1 cellular context compared by ENCODE assay signal in the genomic region with DNA sequence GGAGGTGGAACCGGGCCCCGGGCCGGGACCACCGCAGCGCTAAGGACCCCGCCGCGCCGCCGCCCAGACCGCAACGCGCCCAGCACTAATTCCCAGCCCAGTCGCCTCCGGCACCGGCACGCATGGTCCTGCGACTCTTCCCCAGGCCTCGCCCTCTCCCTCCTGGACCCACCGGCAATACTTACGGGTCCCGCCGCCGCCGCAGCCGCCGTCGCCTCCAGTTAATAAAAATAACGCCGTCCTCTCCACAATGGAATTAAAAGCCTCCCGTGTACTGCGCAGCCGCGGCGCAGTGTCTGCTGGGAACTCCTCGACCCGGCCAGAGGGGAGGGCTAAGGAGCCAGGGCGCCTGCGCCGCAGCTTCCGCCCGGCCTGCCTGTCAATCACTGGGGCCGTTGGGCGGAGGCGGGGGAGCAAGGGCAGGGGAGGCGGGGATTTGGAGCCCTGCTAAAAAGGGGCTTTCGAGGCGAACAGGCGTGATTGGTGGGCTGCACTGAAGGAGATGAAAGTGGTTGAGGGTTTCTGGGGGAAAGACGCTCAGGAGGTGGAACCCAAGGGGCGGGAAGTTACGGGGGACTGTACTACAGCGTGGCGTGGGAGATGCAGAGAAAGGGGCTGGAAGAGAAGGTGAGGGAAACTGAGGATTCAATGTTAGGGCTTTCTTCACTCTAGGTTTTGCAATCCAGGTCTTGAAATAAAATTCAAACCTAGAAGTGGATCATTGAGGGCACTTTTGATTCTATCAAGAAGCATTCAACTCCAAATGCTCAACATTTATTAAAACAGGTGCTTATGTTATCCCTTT.
A peak's percentile ranks its signal among the peaks of the same experiment; 100 is the strongest.
TF ChIP-seq lines count a peak whose summit lies in the region.

A gene with protein sequence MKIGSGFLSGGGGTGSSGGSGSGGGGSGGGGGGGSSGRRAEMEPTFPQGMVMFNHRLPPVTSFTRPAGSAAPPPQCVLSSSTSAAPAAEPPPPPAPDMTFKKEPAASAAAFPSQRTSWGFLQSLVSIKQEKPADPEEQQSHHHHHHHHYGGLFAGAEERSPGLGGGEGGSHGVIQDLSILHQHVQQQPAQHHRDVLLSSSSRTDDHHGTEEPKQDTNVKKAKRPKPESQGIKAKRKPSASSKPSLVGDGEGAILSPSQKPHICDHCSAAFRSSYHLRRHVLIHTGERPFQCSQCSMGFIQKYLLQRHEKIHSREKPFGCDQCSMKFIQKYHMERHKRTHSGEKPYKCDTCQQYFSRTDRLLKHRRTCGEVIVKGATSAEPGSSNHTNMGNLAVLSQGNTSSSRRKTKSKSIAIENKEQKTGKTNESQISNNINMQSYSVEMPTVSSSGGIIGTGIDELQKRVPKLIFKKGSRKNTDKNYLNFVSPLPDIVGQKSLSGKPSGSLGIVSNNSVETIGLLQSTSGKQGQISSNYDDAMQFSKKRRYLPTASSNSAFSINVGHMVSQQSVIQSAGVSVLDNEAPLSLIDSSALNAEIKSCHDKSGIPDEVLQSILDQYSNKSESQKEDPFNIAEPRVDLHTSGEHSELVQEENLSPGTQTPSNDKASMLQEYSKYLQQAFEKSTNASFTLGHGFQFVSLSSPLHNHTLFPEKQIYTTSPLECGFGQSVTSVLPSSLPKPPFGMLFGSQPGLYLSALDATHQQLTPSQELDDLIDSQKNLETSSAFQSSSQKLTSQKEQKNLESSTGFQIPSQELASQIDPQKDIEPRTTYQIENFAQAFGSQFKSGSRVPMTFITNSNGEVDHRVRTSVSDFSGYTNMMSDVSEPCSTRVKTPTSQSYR (minus strand): TSS at position 276 of the 805 bp plus-strand sequence. CDS start 331 bp downstream, outside the sequence.

TF ChIP-seq in HepG2, 621 proteins besides CTCF, POLR2A, EP300 and RAD21 (continued from another document and continues in another):
- TF ChIP-seq, protein P1, sequence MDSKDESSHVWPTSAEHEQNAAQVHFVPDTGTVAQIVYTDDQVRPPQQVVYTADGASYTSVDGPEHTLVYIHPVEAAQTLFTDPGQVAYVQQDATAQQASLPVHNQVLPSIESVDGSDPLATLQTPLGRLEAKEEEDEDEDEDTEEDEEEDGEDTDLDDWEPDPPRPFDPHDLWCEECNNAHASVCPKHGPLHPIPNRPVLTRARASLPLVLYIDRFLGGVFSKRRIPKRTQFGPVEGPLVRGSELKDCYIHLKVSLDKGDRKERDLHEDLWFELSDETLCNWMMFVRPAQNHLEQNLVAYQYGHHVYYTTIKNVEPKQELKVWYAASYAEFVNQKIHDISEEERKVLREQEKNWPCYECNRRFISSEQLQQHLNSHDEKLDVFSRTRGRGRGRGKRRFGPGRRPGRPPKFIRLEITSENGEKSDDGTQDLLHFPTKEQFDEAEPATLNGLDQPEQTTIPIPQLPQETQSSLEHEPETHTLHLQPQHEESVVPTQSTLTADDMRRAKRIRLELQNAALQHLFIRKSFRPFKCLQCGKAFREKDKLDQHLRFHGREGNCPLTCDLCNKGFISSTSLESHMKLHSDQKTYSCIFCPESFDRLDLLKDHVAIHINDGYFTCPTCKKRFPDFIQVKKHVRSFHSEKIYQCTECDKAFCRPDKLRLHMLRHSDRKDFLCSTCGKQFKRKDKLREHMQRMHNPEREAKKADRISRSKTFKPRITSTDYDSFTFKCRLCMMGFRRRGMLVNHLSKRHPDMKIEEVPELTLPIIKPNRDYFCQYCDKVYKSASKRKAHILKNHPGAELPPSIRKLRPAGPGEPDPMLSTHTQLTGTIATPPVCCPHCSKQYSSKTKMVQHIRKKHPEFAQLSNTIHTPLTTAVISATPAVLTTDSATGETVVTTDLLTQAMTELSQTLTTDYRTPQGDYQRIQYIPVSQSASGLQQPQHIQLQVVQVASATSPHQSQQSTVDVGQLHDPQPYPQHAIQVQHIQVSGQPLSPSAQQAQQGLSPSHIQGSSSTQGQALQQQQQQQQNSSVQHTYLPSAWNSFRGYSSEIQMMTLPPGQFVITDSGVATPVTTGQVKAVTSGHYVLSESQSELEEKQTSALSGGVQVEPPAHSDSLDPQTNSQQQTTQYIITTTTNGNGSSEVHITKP (CRISPR knock-in tag; IDR thresholded peaks at IDR 0.05; ENCODE audit: low read depth): 0 out of 2 replicates have a peak, but pooled peaks have one; percentile 50
- TF ChIP-seq ZNF276 (CRISPR knock-in tag; IDR thresholded peaks at IDR 0.05; ENCODE audit: low read depth) (no peak), JUNB (CRISPR knock-in tag; IDR thresholded peaks at IDR 0.05; ENCODE audit: borderline replicate concordance) (peak; percentile 39; the same call in 1 of the 2 replicates), ZNF350 (CRISPR knock-in tag; IDR thresholded peaks at IDR 0.05; ENCODE audit: borderline replicate concordance, low read depth) (peak; percentile 52; the same call in 1 of the 2 replicates), ZNF891 (CRISPR knock-in tag; IDR thresholded peaks at IDR 0.05) (peak; percentile 86), ZSCAN5A (CRISPR knock-in tag; IDR thresholded peaks at IDR 0.05; ENCODE audit: borderline replicate concordance) (0 out of 2 replicates have a peak, but pooled peaks have one; percentile 35), HNRNPK (IDR thresholded peaks at IDR 0.05; ENCODE audit: low read depth, low read length, poor library complexity, severe bottlenecking) (peak; percentile 55), ARID5B (CRISPR knock-in tag; IDR thresholded peaks at IDR 0.05) (peak; percentile 21; the same call in 1 of the 2 replicates), MLXIP (CRISPR knock-in tag; IDR thresholded peaks at IDR 0.05; ENCODE audit: borderline replicate concordance) (peak; percentile 27; the same call in 1 of the 2 replicates), ZSCAN9 (CRISPR knock-in tag; IDR thresholded peaks at IDR 0.05; ENCODE audit: borderline replicate concordance) (peak; percentile 47; the same call in 1 of the 2 replicates)
- TF ChIP-seq, protein P2, sequence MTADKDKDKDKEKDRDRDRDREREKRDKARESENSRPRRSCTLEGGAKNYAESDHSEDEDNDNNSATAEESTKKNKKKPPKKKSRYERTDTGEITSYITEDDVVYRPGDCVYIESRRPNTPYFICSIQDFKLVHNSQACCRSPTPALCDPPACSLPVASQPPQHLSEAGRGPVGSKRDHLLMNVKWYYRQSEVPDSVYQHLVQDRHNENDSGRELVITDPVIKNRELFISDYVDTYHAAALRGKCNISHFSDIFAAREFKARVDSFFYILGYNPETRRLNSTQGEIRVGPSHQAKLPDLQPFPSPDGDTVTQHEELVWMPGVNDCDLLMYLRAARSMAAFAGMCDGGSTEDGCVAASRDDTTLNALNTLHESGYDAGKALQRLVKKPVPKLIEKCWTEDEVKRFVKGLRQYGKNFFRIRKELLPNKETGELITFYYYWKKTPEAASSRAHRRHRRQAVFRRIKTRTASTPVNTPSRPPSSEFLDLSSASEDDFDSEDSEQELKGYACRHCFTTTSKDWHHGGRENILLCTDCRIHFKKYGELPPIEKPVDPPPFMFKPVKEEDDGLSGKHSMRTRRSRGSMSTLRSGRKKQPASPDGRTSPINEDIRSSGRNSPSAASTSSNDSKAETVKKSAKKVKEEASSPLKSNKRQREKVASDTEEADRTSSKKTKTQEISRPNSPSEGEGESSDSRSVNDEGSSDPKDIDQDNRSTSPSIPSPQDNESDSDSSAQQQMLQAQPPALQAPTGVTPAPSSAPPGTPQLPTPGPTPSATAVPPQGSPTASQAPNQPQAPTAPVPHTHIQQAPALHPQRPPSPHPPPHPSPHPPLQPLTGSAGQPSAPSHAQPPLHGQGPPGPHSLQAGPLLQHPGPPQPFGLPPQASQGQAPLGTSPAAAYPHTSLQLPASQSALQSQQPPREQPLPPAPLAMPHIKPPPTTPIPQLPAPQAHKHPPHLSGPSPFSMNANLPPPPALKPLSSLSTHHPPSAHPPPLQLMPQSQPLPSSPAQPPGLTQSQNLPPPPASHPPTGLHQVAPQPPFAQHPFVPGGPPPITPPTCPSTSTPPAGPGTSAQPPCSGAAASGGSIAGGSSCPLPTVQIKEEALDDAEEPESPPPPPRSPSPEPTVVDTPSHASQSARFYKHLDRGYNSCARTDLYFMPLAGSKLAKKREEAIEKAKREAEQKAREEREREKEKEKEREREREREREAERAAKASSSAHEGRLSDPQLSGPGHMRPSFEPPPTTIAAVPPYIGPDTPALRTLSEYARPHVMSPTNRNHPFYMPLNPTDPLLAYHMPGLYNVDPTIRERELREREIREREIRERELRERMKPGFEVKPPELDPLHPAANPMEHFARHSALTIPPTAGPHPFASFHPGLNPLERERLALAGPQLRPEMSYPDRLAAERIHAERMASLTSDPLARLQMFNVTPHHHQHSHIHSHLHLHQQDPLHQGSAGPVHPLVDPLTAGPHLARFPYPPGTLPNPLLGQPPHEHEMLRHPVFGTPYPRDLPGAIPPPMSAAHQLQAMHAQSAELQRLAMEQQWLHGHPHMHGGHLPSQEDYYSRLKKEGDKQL (CRISPR knock-in tag; IDR thresholded peaks at IDR 0.05; ENCODE audit: low read depth): no peak
- TF ChIP-seq, protein P3, sequence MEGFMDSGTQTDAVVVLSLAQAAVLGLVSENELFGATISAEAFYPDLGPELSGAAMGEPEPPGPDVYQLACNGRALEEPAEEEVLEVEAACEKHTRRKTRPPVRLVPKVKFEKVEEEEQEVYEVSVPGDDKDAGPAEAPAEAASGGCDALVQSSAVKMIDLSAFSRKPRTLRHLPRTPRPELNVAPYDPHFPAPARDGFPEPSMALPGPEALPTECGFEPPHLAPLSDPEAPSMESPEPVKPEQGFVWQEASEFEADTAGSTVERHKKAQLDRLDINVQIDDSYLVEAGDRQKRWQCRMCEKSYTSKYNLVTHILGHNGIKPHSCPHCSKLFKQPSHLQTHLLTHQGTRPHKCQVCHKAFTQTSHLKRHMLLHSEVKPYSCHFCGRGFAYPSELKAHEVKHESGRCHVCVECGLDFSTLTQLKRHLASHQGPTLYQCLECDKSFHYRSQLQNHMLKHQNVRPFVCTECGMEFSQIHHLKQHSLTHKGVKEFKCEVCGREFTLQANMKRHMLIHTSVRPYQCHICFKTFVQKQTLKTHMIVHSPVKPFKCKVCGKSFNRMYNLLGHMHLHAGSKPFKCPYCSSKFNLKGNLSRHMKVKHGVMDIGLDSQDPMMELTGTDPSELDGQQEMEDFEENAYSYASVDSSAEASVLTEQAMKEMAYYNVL (CRISPR knock-in tag; IDR thresholded peaks at IDR 0.05; ENCODE audit: borderline replicate concordance): peak; percentile 37; the same call in 1 of the 2 replicates
